ENCODE assay signal across 1 cellular context in genomic region chr1:40064797-40065492, GRCh38.
TF ChIP-seq lines count a peak whose summit lies in the region.

No MANE protein-coding gene starts in this region.

TF ChIP-seq in WTC11, 78 proteins besides CTCF, POLR2A, EP300 and RAD21 (continued from another document):
- TF ChIP-seq CREM (CRISPR knock-in tag; IDR thresholded peaks at IDR 0.05) (no peak), STAT6 (CRISPR knock-in tag; conservative IDR thresholded peaks at IDR 0.05; ENCODE audit: low read depth) (no peak)
